ENCODE assay signal across 9 cellular contexts in genomic region chr13:40653558-40654318, GRCh38. TPM values are rescaled to one million over a fixed set of nuclear protein-coding genes. Genes with fewer than 3 reads are reported as not detected.
DNase-seq lines count a peak whose midpoint lies in the region; ATAC-seq and TF ChIP-seq lines count a peak whose summit lies in the region.
"Had no signal": no experiment of that assay in that cellular context is flagged by ENCODE, and none has a peak within 500 bp of the region (broad histone marks: within the 10 kb centered on the region; RNA-seq: fewer than 3 reads in every experiment).

No MANE protein-coding gene starts in this region.

- in situ Hi-C loops in G401 (cut with HindIII; ENCODE audit: low sequenced_read_pairs) = no loop called here

- intact Hi-C loops in lower leg skin (cut with DNase I; ENCODE audit: low total_unique reads) = no loop called here

- TF ChIP-seq CTCF in lower leg skin (IDR thresholded peaks at IDR 0.05) = no peak

- POLR2A ChIA-PET in naive thymus-derived CD8-positive, alpha-beta T cell (lab: Charles Lee) = interaction anchor here (0.6 to 1.1 kb wide), 3 partner anchors 9 to 383 kb away, joined by 3 to 7 read pairs (median 6); no protein-coding TSS in a partner anchor

- H3K9me3 Mint-ChIP-seq in activated naive CD4-positive, alpha-beta T cell treated with anti-CD3 and anti-CD28 coated beads, Interleukin-2, amount 50 U/mL, for 72 hours = peaks cover 3 to 19% of the 10 kb centered on the region in 2 donors
- no peaks in the 10 kb centered on the region for H3K9me3 Mint-ChIP-seq in naive thymus-derived CD8-positive, alpha-beta T cell

- H3K4me1 Mint-ChIP-seq in naive thymus-derived CD8-positive, alpha-beta T cell = peaks cover 49 to 96% (median 95%) of the 10 kb centered on the region in 4 donors

- peak; percentile 16 for DNase-seq in GM03348 (ENCODE audit: low spot score)
- peak; percentile 39 for DNase-seq in M059J (ENCODE audit: low read depth)
- DNase-seq in activated naive CD4-positive, alpha-beta T cell treated with anti-CD3 and anti-CD28 coated beads, Interleukin-2, amount 50 U/mL, for 72 hours (ENCODE audit: low spot score in 2 of 2) = no peak
- DNase-seq in naive thymus-derived CD8-positive, alpha-beta T cell = no peak
- DNase-seq in NCI-H2196 (lab: John Stamatoyannopoulos, UW; ENCODE audit: unreplicated experiment) = no peak
- no peak for DNase-seq in G401 (ENCODE audit: low spot score)
- DNase-seq in lower leg skin (ENCODE audit: low spot score in 2 of 2) = no peak
- no peak for DNase-seq in AG20443 (ENCODE audit: low spot score)

- H3K4me3 Mint-ChIP-seq in naive thymus-derived CD8-positive, alpha-beta T cell = peak overlapping the region; percentile 36 to 79 (median 72)

- ATAC-seq in activated naive CD4-positive, alpha-beta T cell treated with anti-CD3 and anti-CD28 coated beads, Interleukin-2, amount 50 U/mL, for 72 hours = peak; percentile 86 to 93
- peak; percentile 28 to 52 for ATAC-seq in naive thymus-derived CD8-positive, alpha-beta T cell

- 39 to 44% methylated on average over 3 of the region's 3 CpGs for WGBS in lower leg skin, 2 donors

- no peak for TF ChIP-seq POLR2A in lower leg skin (IDR thresholded peaks at IDR 0.05)

- H3K36me3 Mint-ChIP-seq in activated naive CD4-positive, alpha-beta T cell treated with anti-CD3 and anti-CD28 coated beads, Interleukin-2, amount 50 U/mL, for 72 hours = peaks cover 7 to 56% of the 10 kb centered on the region in 2 donors
- peaks cover 5 to 23% (median 12%) of the 10 kb centered on the region in 3 donors for H3K36me3 Mint-ChIP-seq in naive thymus-derived CD8-positive, alpha-beta T cell

- H3K27me3 Mint-ChIP-seq in naive thymus-derived CD8-positive, alpha-beta T cell = no peaks in the 10 kb centered on the region

- H3K27ac Mint-ChIP-seq in activated naive CD4-positive, alpha-beta T cell treated with anti-CD3 and anti-CD28 coated beads, Interleukin-2, amount 50 U/mL, for 72 hours = peak overlapping the region; percentile 87 to 92
- peak overlapping the region; percentile 24 to 89 (median 79) for H3K27ac Mint-ChIP-seq in naive thymus-derived CD8-positive, alpha-beta T cell

- H3K4me3 ChIP-seq in lower leg skin (ENCODE audit: low read depth, poor library complexity, severe bottlenecking) = no peak overlapping the region
- H3K4me3 ChIP-seq: coronary artery had no signal

RNA-seq across cellular contexts. Expression of gene FOXO1, which starts 12.7 kb away (rescaled TPM):
- total RNA-seq in M059J (2014; rRNA removed; shearing (Covaris generic)) = 3.6 and 6.8 TPM in 2 replicates
- total RNA-seq in activated naive CD4-positive, alpha-beta T cell treated with anti-CD3 and anti-CD28 coated beads, Interleukin-2, amount 50 U/mL, for 72 hours = 10 to 100 TPM; 40.4 to 57.8 TPM
- 100 to 1,000 TPM; 101 to 103 TPM for total RNA-seq in naive thymus-derived CD8-positive, alpha-beta T cell
- 100 to 1,000 TPM in 1 of 3 donors, 10 to 100 TPM in 2; 59.1 to 137 (median 86.5) TPM for polyA plus RNA-seq in naive thymus-derived CD8-positive, alpha-beta T cell
- 0.12 and 0.17 TPM in 2 replicates for total RNA-seq in G401 (2014; rRNA removed; shearing (Covaris generic))
- total RNA-seq in lower leg skin = 10 to 100 TPM; 43.6 to 75.9 (median 52.0) TPM

Comparison
In these comparisons a context has a peak if more than half of its experiments do, and no peak if none do; other contexts are left out.
1. DNase-seq: peak in GM03348 (single experiment) and M059J (single experiment); none in activated naive CD4-positive, alpha-beta T cell treated with anti-CD3 and anti-CD28 coated beads, Interleukin-2, amount 50 U/mL, for 72 hours (0 of 2), naive thymus-derived CD8-positive, alpha-beta T cell (0 of 10), NCI-H2196 (single experiment), G401 (single experiment), lower leg skin (0 of 2) and AG20443 (single experiment).